Comparison of ENCODE assay signal across 8 cellular contexts in the genomic region with DNA sequence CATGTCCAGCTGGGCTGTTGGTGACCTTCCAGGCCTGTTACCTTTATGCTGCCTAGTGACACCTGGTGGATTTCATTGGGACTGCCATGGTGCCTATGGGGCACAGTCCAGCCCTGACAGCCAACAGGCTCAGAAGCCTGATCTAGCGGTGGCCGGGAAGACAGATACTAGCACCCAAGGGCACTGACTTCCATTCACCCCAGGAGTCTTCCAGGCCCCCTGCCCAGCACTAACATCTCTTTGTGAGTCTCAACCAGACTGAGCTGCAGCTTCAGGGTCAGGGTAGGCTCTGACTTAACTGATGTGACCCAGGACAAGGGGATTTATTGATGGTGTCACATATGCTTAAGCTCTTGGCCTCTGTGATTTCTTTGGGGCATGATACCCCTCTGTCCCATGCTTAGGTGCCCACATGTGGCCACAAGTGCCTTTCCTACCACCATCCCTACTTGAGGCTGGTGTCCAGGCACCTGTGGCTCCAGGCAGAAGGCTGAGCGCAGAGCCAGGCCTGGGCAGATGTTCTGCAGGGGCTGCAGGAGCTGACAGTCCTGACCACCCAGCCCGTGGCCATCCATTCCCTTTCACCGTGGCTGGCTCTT. TPM values are rescaled to one million over a fixed set of nuclear protein-coding genes. Genes with fewer than 3 reads are reported as not detected.
A peak's percentile ranks its signal among the peaks of the same experiment; 100 is the strongest.
DNase-seq lines count a peak whose midpoint lies in the region; ATAC-seq, FAIRE-seq and TF ChIP-seq lines count a peak whose summit lies in the region.
"Not testable (repeated sequence)": the region's sequence is repeated elsewhere in the genome, so short reads cannot be mapped to it uniquely, and the experiment has no call there.

No MANE protein-coding gene starts in this region.

- H3K27ac ChIP-seq in HEK293 (ENCODE audit: extremely low read depth, low read depth, low read length); RWPE1; dorsolateral prefrontal cortex; small intestine (ENCODE audit: low read depth in 1 of 2, low read length in 1 of 2); tibial nerve: not testable (repeated sequence)

- not testable (repeated sequence) for H3K27me3 ChIP-seq in dorsolateral prefrontal cortex; small intestine (ENCODE audit: control insufficient read depth in 2 of 2, insufficient read depth in 2 of 2, low read length in 2 of 2); tibial nerve

- not testable (repeated sequence) for H3K36me3 ChIP-seq in HEK293 (ENCODE audit: control insufficient read depth in 2 of 2, insufficient read depth in 1 of 2, low read length in 2 of 2); small intestine (ENCODE audit: control insufficient read depth in 2 of 2, insufficient read depth in 2 of 2, low read length in 2 of 2); tibial nerve

- CTCF ChIA-PET in GM10248 (lab: Yijun Ruan, JAX): interaction anchor here (0.6 to 1.3 kb wide), 8 partner anchors 240 to 1302 kb away, joined by 3 to 4 read pairs (median 3); no protein-coding TSS in a partner anchor
- CTCF ChIA-PET in HEK293 (lab: Yijun Ruan, JAX): interaction anchor here (0.6 to 1.2 kb wide), 5 partner anchors 32 to 967 kb away, joined by 3 to 5 read pairs (median 3); no protein-coding TSS in a partner anchor
- CTCF ChIA-PET in RWPE1 (lab: Yijun Ruan, JAX): interaction anchor here (0.6 to 2.3 kb wide), 5 partner anchors 43 to 840 kb away, joined by 3 to 5 read pairs (median 3); no protein-coding TSS in a partner anchor

- POLR2A ChIA-PET in GM10248 (lab: Yijun Ruan, JAX); HEK293 (lab: Yijun Ruan, JAX); RWPE1 (lab: Yijun Ruan, JAX; ENCODE audit: low non-redundant PET): not testable (repeated sequence)

- peak; percentile 97 for ATAC-seq in left colon

- not testable (repeated sequence) for H3K9me3 ChIP-seq in HEK293 (ENCODE audit: control insufficient read depth, insufficient read depth, low read depth, low read length); small intestine (ENCODE audit: control insufficient read depth, low read depth); tibial nerve

- TF ChIP-seq CTCF in GM10248 (IDR thresholded peaks at IDR 0.05; ENCODE audit: control extremely low read depth, extremely low read depth, low read depth, missing control alignments): peak; percentile 72
- TF ChIP-seq CTCF in HEK293 (tag by site-specific recombination; IDR thresholded peaks at IDR 0.05): peak; percentile 50; the same call in 1 of the 2 replicates
- TF ChIP-seq CTCF in RWPE1 (conservative IDR thresholded peaks at IDR 0.05; ENCODE audit: low read depth): peak; percentile 98
- peak in 54 of 56 donors; percentile 19 to 65 (median 46) for TF ChIP-seq CTCF in dorsolateral prefrontal cortex (IDR thresholded peaks at IDR 0.05 in 54 of 56, conservative IDR thresholded peaks at IDR 0.05 in 2 of 56; ENCODE audit: low read depth in 1 of 56, partially characterized antibody in 56 of 56)
- peak; percentile 39 to 59 (median 49) for TF ChIP-seq CTCF in tibial nerve (IDR thresholded peaks at IDR 0.05)

- TF ChIP-seq POLR2A in tibial nerve (IDR thresholded peaks at IDR 0.05): not testable (repeated sequence)

- H3K4me3 ChIP-seq in HEK293 (ENCODE audit: low read depth, low read length); dorsolateral prefrontal cortex; small intestine (ENCODE audit: low read depth in 1 of 2, low read length in 2 of 2); tibial nerve: not testable (repeated sequence)

- FAIRE-seq in small intestine (lab: Jason Lieb, UNC): not testable (repeated sequence)

- not testable (repeated sequence) for TF ChIP-seq EP300 in tibial nerve (IDR thresholded peaks at IDR 0.05)

- WGBS in small intestine, 3 donors: 41 to 58% (median 47%) methylated on average over 4 to 5 of the region's 5 CpGs
- WGBS in tibial nerve, 2 donors: 66 to 71% methylated on average over 5 of the region's 5 CpGs

- intact Hi-C loops in dorsolateral prefrontal cortex (cut with DNase I); left colon (cut with DNase I, micrococcal nuclease): not testable (repeated sequence)

- not testable (repeated sequence) for H3K4me1 ChIP-seq in HEK293 (ENCODE audit: control insufficient read depth, insufficient read depth, low read length); small intestine (ENCODE audit: control insufficient read depth in 2 of 2, insufficient read depth in 1 of 2, low read depth in 1 of 2, low read length in 1 of 2); tibial nerve

- DNase-seq in GM10248 (ENCODE audit: extremely low spot score); RWPE1 (ENCODE audit: low spot score): not testable (repeated sequence)
- DNase-seq in activated T-cell treated with anti-CD3 and anti-CD28 coated beads for 48 hours (ENCODE audit: low read depth): peak; percentile 67
- DNase-seq in dorsolateral prefrontal cortex: peak in 9 of 10 donors; percentile 26 to 77 (median 64)
- DNase-seq in left colon: peak; percentile 78 to 92
- peak; percentile 59 for DNase-seq in small intestine
- peak; percentile 55 to 91 for DNase-seq in tibial nerve (ENCODE audit: low spot score in 2 of 2)

TF ChIP-seq in HEK293, 187 proteins besides CTCF, POLR2A, EP300 and RAD21:
- TF ChIP-seq SCRT1 (tag by site-specific recombination; IDR thresholded peaks at IDR 0.05; ENCODE audit: borderline replicate concordance) (peak; percentile 97), SCRT2 (tag by site-specific recombination; IDR thresholded peaks at IDR 0.05) (peak; percentile 93)

RNA-seq across cellular contexts. Expression of gene GOLGA6D, which starts 8.0 kb away (rescaled TPM):
- total RNA-seq in dorsolateral prefrontal cortex (1 to 10 TPM in 1 of 120 experiments, under 1 TPM in 71, not detected in 48; 0.16 to 1.3 (median 0.38) TPM), left colon (not detected), tibial nerve (not detected)
- not detected for polyA plus RNA-seq in small intestine

RNA-seq across cellular contexts. Expression of gene GOLGA6C, which starts 16.5 kb away (rescaled TPM):
- total RNA-seq in dorsolateral prefrontal cortex (under 1 TPM in 16 of 120 experiments, not detected in 104; 0.28 to 0.93 (median 0.45) TPM), left colon (not detected), tibial nerve (1 to 10 TPM in 1 of 4 donors, under 1 TPM in 1, not detected in 2; 0.63 to 1.5 TPM)
- not detected for polyA plus RNA-seq in small intestine

Comparison
In these comparisons a context has a peak if more than half of its experiments do, and no peak if none do; other contexts are left out.
1. CTCF ChIP-seq: peak in every context shown above with its lines; median percentile 98 in RWPE1; 72 in GM10248; 50 in HEK293; 49 in tibial nerve; 46 in dorsolateral prefrontal cortex.